In the genomic region with DNA sequence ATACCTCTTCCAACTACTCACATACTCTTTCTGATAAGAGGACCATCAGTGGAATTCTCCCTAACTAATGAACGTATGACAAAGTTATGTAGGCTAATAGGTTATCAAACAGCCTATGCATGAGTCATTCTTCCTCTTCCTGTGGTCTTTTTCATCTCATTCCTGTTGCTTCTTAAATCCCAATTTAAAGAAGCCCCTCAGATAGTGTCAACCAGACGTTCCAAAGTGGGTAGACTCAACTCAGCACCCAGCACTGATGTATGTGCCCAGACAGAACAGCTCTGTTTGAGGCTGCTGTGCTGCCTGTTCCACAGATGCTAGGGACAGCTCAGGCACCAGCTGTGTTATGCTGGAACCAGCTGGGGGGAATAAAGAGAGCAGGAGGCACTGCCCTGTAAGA, we compare ENCODE assay signal across 12 cellular contexts. TPM values are rescaled to one million over a fixed set of nuclear protein-coding genes. Genes with fewer than 3 reads are reported as not detected.
DNase-seq lines count a peak whose midpoint lies in the region; ATAC-seq and TF ChIP-seq lines count a peak whose summit lies in the region.
"Had no signal": no experiment of that assay in that cellular context is flagged by ENCODE, and none has a peak within 500 bp of the region (broad histone marks: within the 10 kb centered on the region; RNA-seq: fewer than 3 reads in every experiment).

No MANE protein-coding gene starts in this region.

- H3K36me3 ChIP-seq in CD4-positive, CD25-positive, alpha-beta regulatory T cell (ENCODE audit: control insufficient read depth, insufficient read depth, low read length): no peaks in the 10 kb centered on the region
- no peaks in the 10 kb centered on the region for H3K36me3 ChIP-seq in esophagus squamous epithelium

- DNase-seq in CD4-positive, CD25-positive, alpha-beta regulatory T cell: no peak
- peak; percentile 6 for DNase-seq in choroid plexus epithelial cell (ENCODE audit: low read depth)
- no peak for DNase-seq in NCI-H510A treated with DMSO at 0.1 percent for 48 hours (lab: John Stamatoyannopoulos, UW)
- no peak for DNase-seq in esophagus squamous epithelium (lab: John Stamatoyannopoulos, UW)
- no peak for DNase-seq in SHP77 treated with DMSO at 0.1 percent for 48 hours (lab: John Stamatoyannopoulos, UW)
- no peak for DNase-seq in activated T-cell treated with anti-CD3 and anti-CD28 coated beads, Interleukin-2, amount 50 U/mL, for 24 hours
- DNase-seq: kidney, NCI-H446 had no signal

- no peaks in the 10 kb centered on the region for H3K27me3 ChIP-seq in CD4-positive, CD25-positive, alpha-beta regulatory T cell (ENCODE audit: control insufficient read depth, insufficient read depth, low read length)
- peaks cover 0 to 7% (median 0%) of the 10 kb centered on the region in 4 donors for H3K27me3 ChIP-seq in esophagus squamous epithelium

- ATAC-seq in CD4-positive, CD25-positive, alpha-beta regulatory T cell (ENCODE audit: low read depth in 2 of 2): peak; percentile 30 to 46
- ATAC-seq in GM19324 (IDR thresholded peaks at IDR 0.05; ENCODE audit: low FRiP score, unreplicated experiment) (peak; percentile 35), HG03108 (IDR thresholded peaks at IDR 0.05; ENCODE audit: unreplicated experiment) (peak; percentile 23)

- peaks cover 0 to 2% (median 0%) of the 10 kb centered on the region in 7 donors for H3K9me3 Mint-ChIP-seq in CD4-positive, CD25-positive, alpha-beta regulatory T cell
- peaks cover 2% of the 10 kb centered on the region for H3K9me3 Mint-ChIP-seq in activated T-cell treated with anti-CD3 and anti-CD28 coated beads, Interleukin-2, amount 50 U/mL, for 24 hours

- peaks cover 18 to 57% (median 31%) of the 10 kb centered on the region in 4 donors for H3K4me1 Mint-ChIP-seq in CD4-positive, CD25-positive, alpha-beta regulatory T cell
- H3K4me1 Mint-ChIP-seq in activated T-cell treated with anti-CD3 and anti-CD28 coated beads, Interleukin-2, amount 50 U/mL, for 24 hours (ENCODE audit: low read depth): peaks cover 55% of the 10 kb centered on the region

- H3K4me3 Mint-ChIP-seq in CD4-positive, CD25-positive, alpha-beta regulatory T cell: peak overlapping the region in 2 of 4 donors; percentile 23 to 26
- H3K4me3 Mint-ChIP-seq in activated T-cell treated with anti-CD3 and anti-CD28 coated beads, Interleukin-2, amount 50 U/mL, for 24 hours: no peak overlapping the region

- intact Hi-C loops in esophagus squamous epithelium (cut with DNase I): no loop called here

- H3K4me1 ChIP-seq in CD4-positive, CD25-positive, alpha-beta regulatory T cell (ENCODE audit: control insufficient read depth, insufficient read depth, low read length, poor library complexity, severe bottlenecking): peaks cover 23% of the 10 kb centered on the region
- no peaks in the 10 kb centered on the region for H3K4me1 ChIP-seq in esophagus squamous epithelium

- no peak overlapping the region for H3K27ac ChIP-seq in CD4-positive, CD25-positive, alpha-beta regulatory T cell (ENCODE audit: insufficient read depth, low read length, poor library complexity, severe bottlenecking)
- no peak overlapping the region for H3K27ac ChIP-seq in esophagus squamous epithelium

- no peak for TF ChIP-seq CTCF in choroid plexus epithelial cell (conservative IDR thresholded peaks at IDR 0.05; ENCODE audit: low read depth, low read length)
- no peak for TF ChIP-seq CTCF in esophagus squamous epithelium (IDR thresholded peaks at IDR 0.05)

- peaks cover 13% of the 10 kb centered on the region for H3K36me3 Mint-ChIP-seq in CD4-positive, CD25-positive, alpha-beta regulatory T cell
- no peaks in the 10 kb centered on the region for H3K36me3 Mint-ChIP-seq in activated T-cell treated with anti-CD3 and anti-CD28 coated beads, Interleukin-2, amount 50 U/mL, for 24 hours (ENCODE audit: low read depth)

- 23 to 70% methylated on average over 2 of the region's 2 CpGs for WGBS in esophagus squamous epithelium, 2 donors

- H3K27ac Mint-ChIP-seq in CD4-positive, CD25-positive, alpha-beta regulatory T cell: peak overlapping the region; percentile 52 to 76 (median 55)
- no peak overlapping the region for H3K27ac Mint-ChIP-seq in activated T-cell treated with anti-CD3 and anti-CD28 coated beads, Interleukin-2, amount 50 U/mL, for 24 hours
- H3K27ac Mint-ChIP-seq: progenitor cell of endocrine pancreas had no signal

- no peaks in the 10 kb centered on the region for H3K27me3 Mint-ChIP-seq in CD4-positive, CD25-positive, alpha-beta regulatory T cell
- H3K27me3 Mint-ChIP-seq in activated T-cell treated with anti-CD3 and anti-CD28 coated beads, Interleukin-2, amount 50 U/mL, for 24 hours: no peaks in the 10 kb centered on the region
- H3K27me3 Mint-ChIP-seq: progenitor cell of endocrine pancreas had no signal

- no peak overlapping the region for H3K4me3 ChIP-seq in CD4-positive, CD25-positive, alpha-beta regulatory T cell (ENCODE audit: low read depth, low read length)
- no peak overlapping the region for H3K4me3 ChIP-seq in choroid plexus epithelial cell (ENCODE audit: low read depth, low read length)
- no peak overlapping the region for H3K4me3 ChIP-seq in esophagus squamous epithelium

- TF ChIP-seq POLR2A in esophagus squamous epithelium (IDR thresholded peaks at IDR 0.05): no peak

- no peaks in the 10 kb centered on the region for H3K9me3 ChIP-seq in CD4-positive, CD25-positive, alpha-beta regulatory T cell (ENCODE audit: control insufficient read depth in 2 of 2, low read length in 2 of 2)
- H3K9me3 ChIP-seq in esophagus squamous epithelium: no peaks in the 10 kb centered on the region

RNA-seq across cellular contexts. Expression of a gene that starts 52.6 kb away (rescaled TPM):
- total RNA-seq in CD4-positive, CD25-positive, alpha-beta regulatory T cell: 2,224 TPM
- polyA plus RNA-seq in CD4-positive, CD25-positive, alpha-beta regulatory T cell: 100 to 1,000 TPM; 536 to 682 (median 586) TPM
- total RNA-seq in esophagus squamous epithelium: 10 to 100 TPM in 2 of 4 donors, 1 to 10 TPM in 2; 5.7 to 28.6 (median 10.0) TPM
- total RNA-seq: HT1080 had no signal

Comparison
In these comparisons a context has a peak if more than half of its experiments do, and no peak if none do; other contexts are left out.
1. RNA of a gene that starts 52.6 kb away (total RNA-seq): 2,224 TPM in CD4-positive, CD25-positive, alpha-beta regulatory T cell (single experiment); 5.7 to 28.6 TPM in esophagus squamous epithelium; every median in the first group is over 10 times any median in the second.
2. Peak in every context shown above with its lines, with median percentiles within 50 percentile points of each other: ATAC-seq.